Comparison of ENCODE assay signal across 8 cellular contexts in the genomic region with DNA sequence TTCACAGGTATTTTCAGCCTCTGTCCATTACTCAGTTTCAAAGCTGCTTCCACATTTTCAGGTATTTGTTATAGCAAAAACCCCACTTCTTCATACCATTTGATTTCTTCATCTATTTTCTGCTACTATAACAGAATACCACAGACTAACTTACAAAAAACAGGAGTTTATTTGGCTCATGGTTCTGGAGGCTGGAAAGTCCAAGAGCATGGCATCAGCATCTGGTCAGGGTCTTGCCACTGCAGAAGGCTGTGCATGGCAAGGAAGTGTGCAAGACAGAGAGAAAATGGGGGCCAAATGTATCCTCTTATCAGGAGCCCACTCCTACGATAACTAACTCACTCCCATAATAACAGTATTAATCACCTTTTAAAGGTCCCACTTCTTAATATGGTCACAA.
"Had no signal": no experiment of that assay in that cellular context is flagged by ENCODE, and none has a peak within 500 bp of the region (broad histone marks: within the 10 kb centered on the region; RNA-seq: fewer than 3 reads in every experiment).

No MANE protein-coding gene starts in this region.

- DNase-seq: GDM1, GF-D8 had no signal

- H3K4me3 ChIP-seq: GM12878 had no signal

- FAIRE-seq: G401.6, GM12878, GM12891, GM12892, GM18507, GM19239 had no signal

- ATAC-seq: GM12878 had no signal
